In the genomic region with DNA sequence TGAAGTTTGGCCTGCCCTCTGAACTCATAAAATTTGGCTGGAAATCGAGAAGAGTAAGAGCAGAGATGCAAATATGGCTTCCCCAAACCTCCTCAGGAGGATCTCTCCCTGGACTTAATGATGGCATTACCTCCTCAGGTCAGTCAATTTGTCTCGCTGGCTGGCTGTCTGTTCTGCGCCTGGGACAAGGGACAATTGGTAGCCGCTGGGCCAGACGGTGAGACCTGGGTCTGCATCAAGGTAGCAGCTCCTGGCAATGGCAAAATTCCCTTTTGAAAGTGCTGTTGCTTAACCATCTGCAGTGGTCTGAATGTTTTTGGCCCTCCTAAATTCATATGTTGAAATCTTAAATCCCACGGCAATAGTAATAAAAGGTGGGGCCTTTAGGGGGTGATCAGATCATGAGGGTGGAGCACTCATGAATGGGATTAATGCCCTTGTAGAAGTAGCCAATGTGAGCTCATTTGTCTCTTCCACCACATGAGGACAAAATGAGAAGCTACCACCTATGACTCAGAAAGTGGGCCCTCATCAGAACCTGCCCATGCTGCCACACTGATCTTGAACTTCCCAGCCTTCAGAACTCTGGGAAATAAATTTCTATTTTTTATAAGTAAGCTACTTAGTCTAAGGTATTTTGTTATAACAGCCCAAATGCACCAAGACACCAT, we compare ENCODE assay signal across 14 cellular contexts.
"Had no signal": no experiment of that assay in that cellular context is flagged by ENCODE, and none has a peak within 500 bp of the region (broad histone marks: within the 10 kb centered on the region; RNA-seq: fewer than 3 reads in every experiment).

No MANE protein-coding gene starts in this region.

- H3K27me3 ChIP-seq: foreskin keratinocyte, heart left ventricle, pancreas, right lobe of liver had no signal

- H3K4me1 ChIP-seq: pancreas, prostate gland, right lobe of liver had no signal

- DNase-seq: cortex of kidney; effector memory CD4-positive, alpha-beta T cell; natural killer cell; stimulated activated CD4-positive, alpha-beta T cell treated with anti-CD3 and anti-CD28 coated beads, Interleukin-2, amount 100 ng/mL, for 24 hours; stimulated activated CD4-positive, alpha-beta T cell treated with anti-CD3 and anti-CD28 coated beads, Interleukin-4, amount 100 ng/mL, for 4 hours; stimulated activated naive B cell treated with anti-CD40 and anti-IgM and Interleukin-4, amounts not matched to agents 10 μg/mL and 1 μg/mL and 100 μg/mL, for 72 hours; stimulated activated naive CD8-positive, alpha-beta T cell treated with anti-CD3 and anti-CD28 coated beads, Interleukin-15, amount 100 ng/mL, for 72 hours had no signal

- H3K36me3 Mint-ChIP-seq: natural killer cell had no signal

- H3K9me3 ChIP-seq: pancreas, prostate gland, right lobe of liver had no signal

- ATAC-seq: foreskin keratinocyte; natural killer cell; stimulated activated naive CD8-positive, alpha-beta T cell treated with anti-CD3 and anti-CD28 coated beads, Interleukin-15, amount 100 ng/mL, for 72 hours had no signal

- H3K4me1 Mint-ChIP-seq: central memory CD8-positive, alpha-beta T cell; natural killer cell; neural crest cell; stimulated activated naive CD8-positive, alpha-beta T cell treated with anti-CD3 and anti-CD28 coated beads, Interleukin-15, amount 100 ng/mL, for 72 hours had no signal

- H3K36me3 ChIP-seq: heart left ventricle, pancreas, prostate gland, right lobe of liver had no signal

- H3K9me3 Mint-ChIP-seq: natural killer cell had no signal

- H3K4me3 Mint-ChIP-seq: central memory CD8-positive, alpha-beta T cell; natural killer cell; neural crest cell; stimulated activated naive B cell treated with anti-CD40 and anti-IgM and Interleukin-4, amounts not matched to agents 10 μg/mL and 1 μg/mL and 100 μg/mL, for 72 hours; stimulated activated naive CD8-positive, alpha-beta T cell treated with anti-CD3 and anti-CD28 coated beads, Interleukin-15, amount 100 ng/mL, for 72 hours had no signal

- H3K27ac ChIP-seq: foreskin keratinocyte, heart left ventricle, pancreas, prostate gland, right lobe of liver had no signal

- H3K27me3 Mint-ChIP-seq: central memory CD8-positive, alpha-beta T cell; stimulated activated naive B cell treated with anti-CD40 and anti-IgM and Interleukin-4, amounts not matched to agents 10 μg/mL and 1 μg/mL and 100 μg/mL, for 72 hours; stimulated activated naive CD8-positive, alpha-beta T cell treated with anti-CD3 and anti-CD28 coated beads, Interleukin-15, amount 100 ng/mL, for 72 hours had no signal

- H3K4me3 ChIP-seq: heart left ventricle, pancreas, prostate gland, right lobe of liver had no signal

- H3K27ac Mint-ChIP-seq: natural killer cell; stimulated activated naive B cell treated with anti-CD40 and anti-IgM and Interleukin-4, amounts not matched to agents 10 μg/mL and 1 μg/mL and 100 μg/mL, for 72 hours had no signal
